Comparison of ENCODE assay signal across 8 cellular contexts in the genomic region with DNA sequence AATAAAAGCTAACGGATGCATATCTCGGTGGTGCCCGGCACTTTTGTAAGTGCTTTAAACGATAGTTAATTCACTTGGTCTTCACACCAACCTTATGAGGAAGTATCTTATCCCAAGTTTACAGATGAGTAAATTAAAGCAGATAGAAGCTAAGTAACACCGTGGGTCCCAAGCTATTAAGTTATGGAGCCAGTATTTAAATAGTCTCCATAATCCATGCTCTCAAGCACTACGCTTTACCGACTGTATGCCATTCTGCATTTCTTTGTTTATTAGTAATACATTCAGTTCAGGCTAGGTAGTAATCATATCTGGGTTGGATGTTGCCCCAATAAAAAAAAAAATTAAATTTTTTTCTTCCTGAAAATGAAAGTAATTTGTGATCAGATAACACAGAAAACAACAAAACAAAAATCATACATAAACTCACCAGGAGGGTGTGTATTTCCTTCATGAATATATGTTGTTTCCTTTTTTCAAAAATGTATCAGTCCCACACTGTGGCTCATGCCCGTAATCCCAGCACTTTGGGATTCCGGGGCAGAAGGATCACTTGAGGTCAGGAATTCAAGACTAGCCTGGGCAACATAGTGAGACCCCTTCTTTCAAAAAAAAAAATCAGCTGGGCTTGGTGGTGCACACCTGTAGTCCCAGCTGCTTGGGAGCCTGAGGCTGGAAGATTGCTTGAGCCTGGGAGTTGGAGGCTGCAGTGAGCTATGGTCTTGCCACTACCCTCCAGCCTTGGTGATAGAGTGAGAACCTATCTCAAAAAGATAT. TPM values are rescaled to one million over a fixed set of nuclear protein-coding genes. Genes with fewer than 3 reads are reported as not detected.
DNase-seq lines count a peak whose midpoint lies in the region; ATAC-seq, FAIRE-seq and TF ChIP-seq lines count a peak whose summit lies in the region.

No MANE protein-coding gene starts in this region.

- FAIRE-seq in H54 (lab: Jason Lieb, UNC): no peak

- no peak for ATAC-seq in HG03135 (IDR thresholded peaks at IDR 0.05; ENCODE audit: unreplicated experiment)
- ATAC-seq in GM18519 (IDR thresholded peaks at IDR 0.05; ENCODE audit: low FRiP score, unreplicated experiment): no peak

- H3K4me3 ChIP-seq in GM12865 (ENCODE audit: low read depth, low read length): peak overlapping the region; percentile 78
- peak overlapping the region; percentile 93 for H3K4me3 ChIP-seq in PC-9
- H3K4me3 ChIP-seq in epithelial cell of esophagus (ENCODE audit: low read length): peak overlapping the region; percentile 94
- no peak overlapping the region for H3K4me3 ChIP-seq in trophoblast cell (ENCODE audit: low read depth, low read length)

- no peak overlapping the region for H3K23ac ChIP-seq in trophoblast cell (ENCODE audit: low read length)

- CTCF ChIA-PET in PC-9 (lab: Charles Lee): interaction anchor here (0.9 to 2.2 kb wide), 5 partner anchors 36 to 269 kb away, joined by 5 to 11 read pairs (median 7); a partner anchor contains a TSS

- H2BK12ac ChIP-seq in trophoblast cell (ENCODE audit: low read length): no peak overlapping the region

- H3K27ac ChIP-seq in PC-9 (peak overlapping the region; percentile 88; the same call in 1 of the 2 replicates), trophoblast cell (ENCODE audit: low read depth, low read length) (no peak overlapping the region)

- H3K27me3 ChIP-seq in PC-9 (ENCODE audit: insufficient read depth, low read depth) (no peaks in the 10 kb centered on the region), trophoblast cell (ENCODE audit: insufficient read depth, low read length) (no peaks in the 10 kb centered on the region)

- intact Hi-C loops in PC-9 (cut with micrococcal nuclease; ENCODE audit: unreplicated experiment): loop anchor here (1.0 kb wide), 1 partner anchor 88 kb away; no protein-coding TSS in a partner anchor

- BruUV-seq in PC-9 (replicated peaks; lab: Mats Ljungman, UMichigan): no TSS peak

- H3K4me2 ChIP-seq in PC-9 (peak overlapping the region; percentile 89), trophoblast cell (ENCODE audit: low read length) (peak overlapping the region; percentile 93)

- no peak overlapping the region for H3K9ac ChIP-seq in trophoblast cell (ENCODE audit: low read length)

- no peak overlapping the region for H4K12ac ChIP-seq in trophoblast cell (ENCODE audit: low read depth, low read length)

- no peak overlapping the region for H4K8ac ChIP-seq in trophoblast cell (ENCODE audit: low read depth, low read length)

- no peak overlapping the region for H2BK5ac ChIP-seq in trophoblast cell (ENCODE audit: low read depth, low read length, poor library complexity)

- WGBS in trophoblast cell (ENCODE audit: extremely low coverage, insufficient coverage, insufficient read length): no CpG with 5 or more reads among the region's 9 CpGs

- H2AFZ ChIP-seq in PC-9: peak overlapping the region; percentile 96
- H2AFZ ChIP-seq in trophoblast cell (ENCODE audit: insufficient read depth, low read length, poor library complexity): no peak overlapping the region

- POLR2A ChIA-PET in PC-9 (lab: Charles Lee; ENCODE audit: unreplicated experiment): interaction anchor here (0.6 kb wide), 1 partner anchor 29 kb away, joined by 3 read pairs; no protein-coding TSS in a partner anchor

- H2BK120ac ChIP-seq in trophoblast cell (ENCODE audit: insufficient read depth, low read length, poor library complexity): no peak overlapping the region

- H3K79me2 ChIP-seq in PC-9 (ENCODE audit: low read depth) (peaks cover 36% of the 10 kb centered on the region), trophoblast cell (ENCODE audit: control insufficient read depth, insufficient read depth, low read length, poor library complexity) (peaks cover 7% of the 10 kb centered on the region)

- DNase-seq in GM12865 (ENCODE audit: low read depth) (peak; percentile 9), PC-9 (peak in 1 of 2 experiments; percentile 30), epithelial cell of esophagus (ENCODE audit: low read depth) (no peak), trophoblast cell (no peak), H54 (ENCODE audit: insufficient read length, low spot score) (no peak)
- no peak for DNase-seq in effector CD8-positive, alpha-beta T cell (lab: John Stamatoyannopoulos, UW)

- no peak overlapping the region for H3K14ac ChIP-seq in trophoblast cell (ENCODE audit: low read length)

- no peak for TF ChIP-seq POLR2A in H54 (IDR thresholded peaks at IDR 0.05; ENCODE audit: low read depth, low read length)

- H3K9me2 ChIP-seq in PC-9 (ENCODE audit: insufficient read depth): no peaks in the 10 kb centered on the region

- H3F3A ChIP-seq in PC-9 (ENCODE audit: insufficient read depth, low read depth): peaks cover 6% of the 10 kb centered on the region; the same call in 1 of the 2 replicates

- no peak overlapping the region for H4K91ac ChIP-seq in trophoblast cell (ENCODE audit: low read depth, low read length)

- peaks cover 22% of the 10 kb centered on the region for H3K4me1 ChIP-seq in PC-9 (replicated peaks; ENCODE audit: insufficient read depth)
- H3K4me1 ChIP-seq in trophoblast cell (ENCODE audit: control insufficient read depth in 1 of 2, insufficient read depth in 2 of 2, low read length in 2 of 2): peaks cover 2 to 4% of the 10 kb centered on the region in 2 experiments

- no peak overlapping the region for H3K18ac ChIP-seq in trophoblast cell (ENCODE audit: low read length)

- H3K9me3 ChIP-seq in PC-9 (ENCODE audit: insufficient read depth, low read depth) (no peaks in the 10 kb centered on the region), trophoblast cell (ENCODE audit: insufficient read depth, low read depth, low read length) (no peaks in the 10 kb centered on the region)

- H3K79me1 ChIP-seq in trophoblast cell (ENCODE audit: low read length): peaks cover 9% of the 10 kb centered on the region

- TF ChIP-seq CTCF in GM12865 (IDR thresholded peaks at IDR 0.05; ENCODE audit: insufficient read depth, low read depth, low read length, missing control alignments) (no peak), PC-9 (conservative IDR thresholded peaks at IDR 0.05) (no peak), epithelial cell of esophagus (IDR thresholded peaks at IDR 0.05; ENCODE audit: insufficient read depth, low read depth, low read length, missing control alignments) (no peak)

- no peak overlapping the region for H2AK5ac ChIP-seq in trophoblast cell (ENCODE audit: low read length)

- H3K36me3 ChIP-seq in PC-9 (ENCODE audit: low read depth): 0 out of 2 replicates have a peak, but pooled peaks cover 4% of the 10 kb centered on the region
- peaks cover 0 to 2% of the 10 kb centered on the region in 2 experiments for H3K36me3 ChIP-seq in trophoblast cell (ENCODE audit: control insufficient read depth in 1 of 2, insufficient read depth in 2 of 2, low read length in 2 of 2)

- H3K4ac ChIP-seq in trophoblast cell (ENCODE audit: low read depth, low read length): no peak overlapping the region

- no peaks in the 10 kb centered on the region for H4K20me1 ChIP-seq in PC-9 (ENCODE audit: insufficient read depth)

RNA-seq across cellular contexts. Expression of a gene that starts 1.4 kb away (rescaled TPM):
- total RNA-seq in PC-9 (2021): 237 and 266 TPM in 2 replicates
- polyA plus RNA-seq in trophoblast cell (2013): 98.8 and 99.1 TPM in 2 replicates

RNA-seq across cellular contexts. Expression of a gene that starts 36.6 kb away (rescaled TPM):
- total RNA-seq in PC-9 (2021): 40.7 and 50.9 TPM in 2 replicates
- 79.9 and 84.1 TPM in 2 replicates for polyA plus RNA-seq in trophoblast cell (2013)

RNA-seq across cellular contexts. Expression of a gene that starts 38.5 kb away (rescaled TPM):
- total RNA-seq in PC-9 (2021): 0.90 and 1.8 TPM in 2 replicates
- 0.77 and 0.97 TPM in 2 replicates for polyA plus RNA-seq in trophoblast cell (2013)
